In the genomic region with DNA sequence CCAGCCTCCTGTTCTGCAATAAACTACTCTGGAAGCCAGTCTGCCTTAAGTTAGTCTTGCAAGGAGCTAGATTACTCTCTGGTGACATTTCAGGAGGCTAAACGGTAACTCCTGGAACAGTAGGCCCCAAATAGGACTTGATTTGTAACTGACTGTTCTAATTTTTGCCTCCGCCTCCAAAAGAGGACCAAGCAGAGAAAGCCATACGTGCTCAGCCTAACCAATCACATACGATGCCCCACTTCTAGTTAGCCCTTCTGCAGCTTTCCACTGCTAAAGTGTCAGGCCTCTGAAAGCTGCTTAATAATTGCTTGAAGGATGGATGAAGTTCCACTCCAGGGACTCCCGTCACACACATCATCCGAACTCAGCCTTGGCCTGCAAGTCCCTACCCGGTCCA, we compare ENCODE assay signal across 8 cellular contexts. TPM values are rescaled to one million over a fixed set of nuclear protein-coding genes. Genes with fewer than 3 reads are reported as not detected.
DNase-seq lines count a peak whose midpoint lies in the region; ATAC-seq and TF ChIP-seq lines count a peak whose summit lies in the region.

No MANE protein-coding gene starts in this region.

- no peak for TF ChIP-seq POLR2A in gastrocnemius medialis (IDR thresholded peaks at IDR 0.05)

- H3K36me3 Mint-ChIP-seq in activated CD4-positive, alpha-beta T cell treated with anti-CD3 and anti-CD28 coated beads, Interleukin-2, amount 10 ng/mL, durations not matched to agents 24 days and 14 days (ENCODE audit: low read depth) = peaks cover 38% of the 10 kb centered on the region
- peaks cover 41% of the 10 kb centered on the region for H3K36me3 Mint-ChIP-seq in activated B cell treated with CpG ODN at 0.5 μM for 24 hours (ENCODE audit: low read depth)

- in situ Hi-C loops in gastrocnemius medialis (cut with MboI; ENCODE audit: low sequenced_read_pairs in 4 of 4) = no loop called here

- H3K4me3 ChIP-seq in heart right ventricle = peak overlapping the region; percentile 75 to 94 (median 88)
- H3K4me3 ChIP-seq in gastrocnemius medialis = peak overlapping the region; percentile 93 to 98 (median 97)

- H3K27me3 ChIP-seq in heart right ventricle = no peaks in the 10 kb centered on the region
- H3K27me3 ChIP-seq in gastrocnemius medialis = no peaks in the 10 kb centered on the region

- H3K4me1 Mint-ChIP-seq in activated CD4-positive, alpha-beta T cell treated with anti-CD3 and anti-CD28 coated beads, Interleukin-2, amount 10 ng/mL, durations not matched to agents 24 days and 14 days = peaks cover 21% of the 10 kb centered on the region
- H3K4me1 Mint-ChIP-seq in activated B cell treated with CpG ODN at 0.5 μM for 24 hours = peaks cover 39% of the 10 kb centered on the region

- H3K27ac ChIP-seq in heart right ventricle (peak overlapping the region in 9 of 10 donors; percentile 78 to 96 (median 94)), gastrocnemius medialis (peak overlapping the region; percentile 89 to 97 (median 96))

- peaks cover 0 to 42% (median 16%) of the 10 kb centered on the region in 9 donors for H3K36me3 ChIP-seq in heart right ventricle
- H3K36me3 ChIP-seq in gastrocnemius medialis = peaks cover 0 to 22% of the 10 kb centered on the region in 2 donors

- peaks cover 2% of the 10 kb centered on the region for H3K27me3 Mint-ChIP-seq in activated CD4-positive, alpha-beta T cell treated with anti-CD3 and anti-CD28 coated beads, Interleukin-2, amount 10 ng/mL, durations not matched to agents 24 days and 14 days
- H3K27me3 Mint-ChIP-seq in activated B cell treated with CpG ODN at 0.5 μM for 24 hours = no peaks in the 10 kb centered on the region

- no peak for DNase-seq in activated CD4-positive, alpha-beta T cell treated with anti-CD3 and anti-CD28 coated beads, Interleukin-2, amount 10 ng/mL, durations not matched to agents 24 days and 14 days
- no peak for DNase-seq in activated CD4-positive, alpha-beta T cell treated with anti-CD3 and anti-CD28 coated beads, Interleukin-2, amount 50 U/mL, for 48 hours
- no peak for DNase-seq in activated B cell treated with CpG ODN at 0.5 μM for 24 hours
- DNase-seq in heart right ventricle = no peak
- DNase-seq in gastrocnemius medialis = no peak
- no peak for DNase-seq in NCI-H2196 treated with DMSO at 0.1 percent for 48 hours (lab: John Stamatoyannopoulos, UW; ENCODE audit: unreplicated experiment)
- DNase-seq in foreskin melanocyte = no peak
- no peak for DNase-seq in GM10248 (ENCODE audit: extremely low spot score)

- intact Hi-C loops in activated CD4-positive, alpha-beta T cell treated with anti-CD3 and anti-CD28 coated beads, Interleukin-2, amount 10 ng/mL, durations not matched to agents 24 days and 14 days (cut with micrococcal nuclease) = no loop called here
- intact Hi-C loops in activated B cell treated with CpG ODN at 0.5 μM for 24 hours (cut with micrococcal nuclease) (loop anchor here (2.0 to 10.0 kb wide), 3 partner anchors 174 to 942 kb away; partner anchors contain the start of genes ZNF17 and ZNF274), heart right ventricle (cut with DNase I) (loop anchor here in 7 of 10 donors (2.0 to 5.0 kb wide), 5 partner anchors 38 to 111 kb away; partner anchors contain the start of genes ZNF460 (in 4 of the 7), ZNF264 (in 1 of the 7) and ZNF304 (in 1 of the 7)), gastrocnemius medialis (cut with DNase I; ENCODE audit: low total_unique reads) (loop anchor here (2.0 kb wide), 1 partner anchor 50 kb away; the partner anchor contains the start of gene ZNF264)

- CTCF ChIA-PET in activated B cell treated with CpG ODN at 0.5 μM for 24 hours (lab: Charles Lee) (no interaction called here), GM10248 (lab: Yijun Ruan, JAX) (no interaction called here)

- 10 to 14% methylated on average over 7 of the region's 7 CpGs for WGBS in heart right ventricle, 2 donors

- POLR2A ChIA-PET in activated B cell treated with CpG ODN at 0.5 μM for 24 hours (lab: Charles Lee) (interaction anchor here (0.8 to 2.2 kb wide), 6 partner anchors 25 to 122 kb away, joined by 3 to 23 read pairs (median 7); partner anchors contain the start of genes TRAPPC2B, ZNF460 and ZNF547), GM10248 (lab: Yijun Ruan, JAX) (no interaction called here)

- TF ChIP-seq CTCF in activated B cell treated with CpG ODN at 0.5 μM for 24 hours (IDR thresholded peaks at IDR 0.05) (no peak), heart right ventricle (IDR thresholded peaks at IDR 0.05) (no peak), gastrocnemius medialis (IDR thresholded peaks at IDR 0.05 in 4 of 5, conservative IDR thresholded peaks at IDR 0.05 in 1 of 5) (no peak), GM10248 (IDR thresholded peaks at IDR 0.05; ENCODE audit: control extremely low read depth, extremely low read depth, low read depth, missing control alignments) (no peak)

- ATAC-seq in activated B cell treated with CpG ODN at 0.5 μM for 24 hours (ENCODE audit: low read depth) (no peak), heart right ventricle (peak in 1 of 8 donors; percentile 12), gastrocnemius medialis (peak in 1 of 2 donors; percentile 5)

- H3K4me1 ChIP-seq in heart right ventricle (peaks cover 7 to 34% (median 22%) of the 10 kb centered on the region in 9 donors), gastrocnemius medialis (peaks cover 23% of the 10 kb centered on the region in 2 donors)

- H3K9me3 ChIP-seq in heart right ventricle = no peaks in the 10 kb centered on the region
- H3K9me3 ChIP-seq in gastrocnemius medialis = no peaks in the 10 kb centered on the region

- H3K9me3 Mint-ChIP-seq in activated CD4-positive, alpha-beta T cell treated with anti-CD3 and anti-CD28 coated beads, Interleukin-2, amount 10 ng/mL, durations not matched to agents 24 days and 14 days = peaks cover 13% of the 10 kb centered on the region
- no peaks in the 10 kb centered on the region for H3K9me3 Mint-ChIP-seq in activated B cell treated with CpG ODN at 0.5 μM for 24 hours

- H3K27ac Mint-ChIP-seq in activated CD4-positive, alpha-beta T cell treated with anti-CD3 and anti-CD28 coated beads, Interleukin-2, amount 10 ng/mL, durations not matched to agents 24 days and 14 days = peak overlapping the region; percentile 95
- peak overlapping the region; percentile 93 for H3K27ac Mint-ChIP-seq in activated B cell treated with CpG ODN at 0.5 μM for 24 hours

- peak overlapping the region; percentile 87 for H3K4me3 Mint-ChIP-seq in activated CD4-positive, alpha-beta T cell treated with anti-CD3 and anti-CD28 coated beads, Interleukin-2, amount 10 ng/mL, durations not matched to agents 24 days and 14 days
- H3K4me3 Mint-ChIP-seq in activated B cell treated with CpG ODN at 0.5 μM for 24 hours = peak overlapping the region; percentile 95

RNA-seq across cellular contexts. Expression of gene ZNF805, which starts 0.7 kb away (rescaled TPM):
- 7.6 and 8.6 TPM in 2 replicates for total RNA-seq in activated CD4-positive, alpha-beta T cell treated with anti-CD3 and anti-CD28 coated beads, Interleukin-2, amount 10 ng/mL, durations not matched to agents 24 days and 14 days
- total RNA-seq in activated B cell treated with CpG ODN at 0.5 μM for 24 hours (20.3 and 25.9 TPM in 2 replicates), heart right ventricle (10 to 100 TPM in 8 of 10 donors, 1 to 10 TPM in 2; 9.4 to 14.7 (median 11.5) TPM), gastrocnemius medialis (10 to 100 TPM in 2 of 4 donors, 1 to 10 TPM in 2; 9.3 to 20.2 (median 14.8) TPM)
- polyA plus RNA-seq in heart right ventricle = under 1 TPM; 0.77 to 0.88 TPM

RNA-seq across cellular contexts. Expression of gene AURKC, which starts 10.4 kb away (rescaled TPM):
- 0.33 TPM in 1 of 2 replicates, not detected in the other for total RNA-seq in activated CD4-positive, alpha-beta T cell treated with anti-CD3 and anti-CD28 coated beads, Interleukin-2, amount 10 ng/mL, durations not matched to agents 24 days and 14 days
- total RNA-seq in activated B cell treated with CpG ODN at 0.5 μM for 24 hours = 1.4 and 1.7 TPM in 2 replicates
- 1 to 10 TPM in 8 of 10 donors, under 1 TPM in 2; 0.90 to 6.7 (median 1.7) TPM for total RNA-seq in heart right ventricle
- polyA plus RNA-seq in heart right ventricle = 1 to 10 TPM in 1 of 2 donors, under 1 TPM in 1; 0.58 to 2.3 TPM
- total RNA-seq in gastrocnemius medialis = 1 to 10 TPM in 1 of 4 donors, under 1 TPM in 2, not detected in 1; 0.42 to 2.7 (median 0.76) TPM

RNA-seq across cellular contexts. Expression of gene ZNF460, which starts 39.1 kb away (rescaled TPM):
- total RNA-seq in activated CD4-positive, alpha-beta T cell treated with anti-CD3 and anti-CD28 coated beads, Interleukin-2, amount 10 ng/mL, durations not matched to agents 24 days and 14 days = 42.3 and 49.1 TPM in 2 replicates
- total RNA-seq in activated B cell treated with CpG ODN at 0.5 μM for 24 hours (132 and 161 TPM in 2 replicates), heart right ventricle (10 to 100 TPM; 22.9 to 50.3 (median 41.1) TPM), gastrocnemius medialis (10 to 100 TPM; 20.2 to 63.3 (median 42.3) TPM)
- 1 to 10 TPM in 1 of 2 donors, under 1 TPM in 1; 0.42 to 4.7 TPM for polyA plus RNA-seq in heart right ventricle

RNA-seq across cellular contexts. Expression of gene ZNF264, which starts 49.9 kb away (rescaled TPM):
- 18.0 and 19.9 TPM in 2 replicates for total RNA-seq in activated CD4-positive, alpha-beta T cell treated with anti-CD3 and anti-CD28 coated beads, Interleukin-2, amount 10 ng/mL, durations not matched to agents 24 days and 14 days
- total RNA-seq in activated B cell treated with CpG ODN at 0.5 μM for 24 hours = 56.2 and 58.7 TPM in 2 replicates
- total RNA-seq in heart right ventricle = 10 to 100 TPM; 16.5 to 23.8 (median 20.7) TPM
- 1 to 10 TPM; 2.2 to 3.4 TPM for polyA plus RNA-seq in heart right ventricle
- total RNA-seq in gastrocnemius medialis = 10 to 100 TPM; 11.3 to 21.8 (median 16.9) TPM
